ENCODE assay signal across 11 cellular contexts in the genomic region with DNA sequence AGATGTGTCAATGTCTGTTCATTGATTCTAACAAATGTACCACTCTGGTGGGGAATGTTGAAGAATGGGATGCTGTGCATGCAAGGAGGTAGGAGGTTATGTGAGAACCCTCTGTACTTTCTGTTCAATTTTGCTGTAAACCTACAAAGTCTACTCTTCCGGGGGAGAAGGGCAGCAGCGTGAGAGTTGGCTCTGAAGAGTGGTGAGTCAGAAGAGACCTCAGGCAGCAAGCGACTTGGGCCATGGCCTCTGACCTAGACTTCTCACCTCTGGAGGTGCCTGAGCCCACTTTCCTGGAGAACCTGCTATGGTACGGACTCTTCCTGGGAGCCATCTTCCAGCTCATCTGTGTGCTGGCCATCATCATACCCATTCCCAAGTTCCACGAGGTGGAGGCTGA.
DNase-seq lines count a peak whose midpoint lies in the region; ATAC-seq lines count a peak whose summit lies in the region.
"Had no signal": no experiment of that assay in that cellular context is flagged by ENCODE, and none has a peak within 500 bp of the region (broad histone marks: within the 10 kb centered on the region; RNA-seq: fewer than 3 reads in every experiment).

No MANE protein-coding gene starts in this region.

- H3K9ac ChIP-seq in BLaER1 = peak overlapping the region; percentile 0; the same call in 1 of the 2 replicates

- H3K27me3 ChIP-seq in BLaER1 = no peaks in the 10 kb centered on the region

- no peak for DNase-seq in stimulated activated CD4-positive, alpha-beta T cell treated with anti-CD3 and anti-CD28 coated beads, Interleukin-2, amount 100 ng/mL, for 48 hours
- no peak for DNase-seq in NCI-H128 (lab: John Stamatoyannopoulos, UW; ENCODE audit: unreplicated experiment)
- DNase-seq in DMS153 (lab: John Stamatoyannopoulos, UW) = no peak
- DNase-seq: activated CD4-positive, alpha-beta T cell treated with anti-CD3 and anti-CD28 coated beads for 4 hours; activated naive CD4-positive, alpha-beta T cell treated with Interleukin-2 at 50 U/mL for 16 hours; GOT3 had no signal

- intact Hi-C loops in dendritic cell treated with granulocyte-macrophage colony-stimulating factor and Interleukin-4, amounts not matched to agents 40 ng/mL and 50 ng/mL, for 4 days (cut with micrococcal nuclease) = no loop called here

- H3K4me3 Mint-ChIP-seq in dendritic cell treated with granulocyte-macrophage colony-stimulating factor and Interleukin-4, amounts not matched to agents 40 ng/mL and 50 ng/mL, for 4 days = no peak overlapping the region

- peaks cover 60% of the 10 kb centered on the region for H4K20me1 ChIP-seq in BLaER1

- peak overlapping the region; percentile 80 for H3K27ac Mint-ChIP-seq in dendritic cell treated with granulocyte-macrophage colony-stimulating factor and Interleukin-4, amounts not matched to agents 40 ng/mL and 50 ng/mL, for 4 days

- H3K4me3 ChIP-seq in BLaER1 = no peak overlapping the region

- no peaks in the 10 kb centered on the region for H3K27me3 Mint-ChIP-seq in dendritic cell treated with granulocyte-macrophage colony-stimulating factor and Interleukin-4, amounts not matched to agents 40 ng/mL and 50 ng/mL, for 4 days

- peak; percentile 59 for ATAC-seq in GM19351 (IDR thresholded peaks at IDR 0.05; ENCODE audit: unreplicated experiment)
- peak; percentile 10 for ATAC-seq in HG03097 (IDR thresholded peaks at IDR 0.05; ENCODE audit: low FRiP score, unreplicated experiment)
- no peak for ATAC-seq in HG02970 (IDR thresholded peaks at IDR 0.05; ENCODE audit: low FRiP score, unreplicated experiment)

- H3K9me3 Mint-ChIP-seq in dendritic cell treated with granulocyte-macrophage colony-stimulating factor and Interleukin-4, amounts not matched to agents 40 ng/mL and 50 ng/mL, for 4 days = peaks cover 32% of the 10 kb centered on the region

- H3K4me1 Mint-ChIP-seq in dendritic cell treated with granulocyte-macrophage colony-stimulating factor and Interleukin-4, amounts not matched to agents 40 ng/mL and 50 ng/mL, for 4 days (ENCODE audit: low read depth) = peaks cover 62% of the 10 kb centered on the region

- H3K9me3 ChIP-seq in BLaER1 = peaks cover 48% of the 10 kb centered on the region

- H3K36me3 Mint-ChIP-seq in dendritic cell treated with granulocyte-macrophage colony-stimulating factor and Interleukin-4, amounts not matched to agents 40 ng/mL and 50 ng/mL, for 4 days (ENCODE audit: low read depth) = peaks cover 65% of the 10 kb centered on the region

- peak overlapping the region; percentile 7; the same call in 1 of the 2 replicates for H3K27ac ChIP-seq in BLaER1

- H3K4me2 ChIP-seq in BLaER1 = peak overlapping the region; percentile 64

- peaks cover 18% of the 10 kb centered on the region for H3K4me1 ChIP-seq in BLaER1

- H3K36me3 ChIP-seq in BLaER1 = peaks cover 69% of the 10 kb centered on the region
